In genomic region chrX:71911023-71911730, GRCh38 we compare ENCODE assay signal across 8 cellular contexts. TPM values are rescaled to one million over a fixed set of nuclear protein-coding genes. Genes with fewer than 3 reads are reported as not detected.
DNase-seq lines count a peak whose midpoint lies in the region; ATAC-seq and TF ChIP-seq lines count a peak whose summit lies in the region.

No MANE protein-coding gene starts in this region.

- peak overlapping the region in 2 of 4 donors; percentile 63 to 64 for H3K27ac ChIP-seq in upper lobe of left lung

- TF ChIP-seq POLR2A in upper lobe of left lung (IDR thresholded peaks at IDR 0.05), result no peak

- POLR2A ChIA-PET in activated CD4-positive, alpha-beta T cell treated with anti-CD3 and anti-CD28 coated beads for 36 hours (lab: Charles Lee), result no interaction called here
- POLR2A ChIA-PET in naive thymus-derived CD8-positive, alpha-beta T cell (lab: Charles Lee), result no interaction called here

- DNase-seq in HK-2 (ENCODE audit: unreplicated experiment) (peak; percentile 10), upper lobe of left lung (peak in 1 of 2 donors; percentile 85), CD1c-positive myeloid dendritic cell (ENCODE audit: extremely low spot score) (no peak)
- peak; percentile 57 for DNase-seq in activated CD4-positive, alpha-beta T cell treated with anti-CD3 and anti-CD28 coated beads for 36 hours
- DNase-seq in effector memory CD8-positive, alpha-beta T cell, result peak; percentile 13 to 19 (median 15)
- peak in 8 of 10 donors; percentile 4 to 41 (median 18) for DNase-seq in naive thymus-derived CD8-positive, alpha-beta T cell

- ATAC-seq in activated CD4-positive, alpha-beta T cell treated with anti-CD3 and anti-CD28 coated beads for 36 hours, result peak; percentile 76
- peak; percentile 87 for ATAC-seq in effector memory CD8-positive, alpha-beta T cell (replicated peaks)
- ATAC-seq in naive thymus-derived CD8-positive, alpha-beta T cell, result peak; percentile 86 to 90
- ATAC-seq in upper lobe of left lung (ENCODE audit: low FRiP score in 2 of 2) (peak in 1 of 2 donors; percentile 72), HG02571 (IDR thresholded peaks at IDR 0.05; ENCODE audit: unreplicated experiment) (no peak), GM18861 (IDR thresholded peaks at IDR 0.05; ENCODE audit: unreplicated experiment) (no peak)

- no peaks in the 10 kb centered on the region for H3K36me3 ChIP-seq in upper lobe of left lung

- peaks cover 0 to 13% (median 3%) of the 10 kb centered on the region in 4 donors for H3K4me1 ChIP-seq in upper lobe of left lung

- no peak overlapping the region for H3K4me3 Mint-ChIP-seq in activated CD4-positive, alpha-beta T cell treated with anti-CD3 and anti-CD28 coated beads for 36 hours
- peak overlapping the region; percentile 61 to 73 for H3K4me3 Mint-ChIP-seq in effector memory CD8-positive, alpha-beta T cell
- peak overlapping the region in 7 of 10 donors; percentile 27 to 73 (median 60) for H3K4me3 Mint-ChIP-seq in naive thymus-derived CD8-positive, alpha-beta T cell

- H3K27me3 Mint-ChIP-seq in activated CD4-positive, alpha-beta T cell treated with anti-CD3 and anti-CD28 coated beads for 36 hours, result peaks cover 37% of the 10 kb centered on the region
- peaks cover 23 to 43% of the 10 kb centered on the region in 2 donors for H3K27me3 Mint-ChIP-seq in effector memory CD8-positive, alpha-beta T cell
- H3K27me3 Mint-ChIP-seq in naive thymus-derived CD8-positive, alpha-beta T cell, result peaks cover 14 to 58% (median 30%) of the 10 kb centered on the region in 5 donors

- H3K36me3 Mint-ChIP-seq in activated CD4-positive, alpha-beta T cell treated with anti-CD3 and anti-CD28 coated beads for 36 hours (ENCODE audit: low read depth), result no peaks in the 10 kb centered on the region
- H3K36me3 Mint-ChIP-seq in effector memory CD8-positive, alpha-beta T cell (ENCODE audit: insufficient read depth), result no peaks in the 10 kb centered on the region
- H3K36me3 Mint-ChIP-seq in naive thymus-derived CD8-positive, alpha-beta T cell, result peaks cover 0 to 9% (median 0%) of the 10 kb centered on the region in 3 donors

- H3K9me3 ChIP-seq in upper lobe of left lung, result no peaks in the 10 kb centered on the region

- no peak for TF ChIP-seq CTCF in upper lobe of left lung (IDR thresholded peaks at IDR 0.05)

- intact Hi-C loops in activated CD4-positive, alpha-beta T cell treated with anti-CD3 and anti-CD28 coated beads for 36 hours (cut with DNase I, micrococcal nuclease), result no loop called here

- peak overlapping the region in 3 of 4 donors; percentile 35 to 49 (median 45) for H3K4me3 ChIP-seq in upper lobe of left lung

- WGBS in upper lobe of left lung, 2 donors, result 42% methylated on average over 12 of the region's 81 CpGs; no CpG with 5 or more reads in 1 of the 2 donors

- CTCF ChIA-PET in activated CD4-positive, alpha-beta T cell treated with anti-CD3 and anti-CD28 coated beads for 36 hours (lab: Charles Lee), result interaction anchor here (0.5 to 1.6 kb wide), 5 partner anchors 15 to 227 kb away, joined by 3 to 8 read pairs (median 3); no protein-coding TSS in a partner anchor

- no peaks in the 10 kb centered on the region for H3K9me3 Mint-ChIP-seq in activated CD4-positive, alpha-beta T cell treated with anti-CD3 and anti-CD28 coated beads for 36 hours (ENCODE audit: low read depth)
- no peaks in the 10 kb centered on the region for H3K9me3 Mint-ChIP-seq in effector memory CD8-positive, alpha-beta T cell
- no peaks in the 10 kb centered on the region for H3K9me3 Mint-ChIP-seq in naive thymus-derived CD8-positive, alpha-beta T cell

- no peak overlapping the region for H3K27ac Mint-ChIP-seq in activated CD4-positive, alpha-beta T cell treated with anti-CD3 and anti-CD28 coated beads for 36 hours
- H3K27ac Mint-ChIP-seq in effector memory CD8-positive, alpha-beta T cell, result no peak overlapping the region
- no peak overlapping the region for H3K27ac Mint-ChIP-seq in naive thymus-derived CD8-positive, alpha-beta T cell

- no peak for TF ChIP-seq EP300 in upper lobe of left lung (IDR thresholded peaks at IDR 0.05)

- H3K4me1 Mint-ChIP-seq in activated CD4-positive, alpha-beta T cell treated with anti-CD3 and anti-CD28 coated beads for 36 hours, result no peaks in the 10 kb centered on the region
- H3K4me1 Mint-ChIP-seq in effector memory CD8-positive, alpha-beta T cell (ENCODE audit: low read depth in 2 of 2), result peaks cover 0 to 7% of the 10 kb centered on the region in 2 donors
- H3K4me1 Mint-ChIP-seq in naive thymus-derived CD8-positive, alpha-beta T cell, result peaks cover 0 to 2% (median under 1%) of the 10 kb centered on the region in 4 donors

- peaks cover 0 to 13% (median 0%) of the 10 kb centered on the region in 4 donors for H3K27me3 ChIP-seq in upper lobe of left lung

RNA-seq across cellular contexts. Expression of gene NHSL2, which starts 0.5 kb away (rescaled TPM):
- under 1 TPM; 0.21 to 0.50 TPM for total RNA-seq in activated CD4-positive, alpha-beta T cell treated with anti-CD3 and anti-CD28 coated beads for 36 hours
- under 1 TPM; 0.52 to 0.81 TPM for total RNA-seq in naive thymus-derived CD8-positive, alpha-beta T cell
- 1 to 10 TPM in 1 of 3 donors, under 1 TPM in 2; 0.09 to 2.6 (median 0.51) TPM for polyA plus RNA-seq in naive thymus-derived CD8-positive, alpha-beta T cell
- 10 to 100 TPM in 3 of 6 donors, 1 to 10 TPM in 3; 5.8 to 18.3 (median 9.9) TPM for total RNA-seq in upper lobe of left lung

Comparison
In these comparisons a context has a peak if more than half of its experiments do, and no peak if none do; other contexts are left out.
1. ATAC-seq: peak in activated CD4-positive, alpha-beta T cell treated with anti-CD3 and anti-CD28 coated beads for 36 hours (single experiment), effector memory CD8-positive, alpha-beta T cell (single experiment) and naive thymus-derived CD8-positive, alpha-beta T cell (2 of 2); none in HG02571 (single experiment) and GM18861 (single experiment).